Comparison of ENCODE assay signal across 8 cellular contexts in genomic region chr14:62691613-62692489, GRCh38.
DNase-seq lines count a peak whose midpoint lies in the region; ATAC-seq and TF ChIP-seq lines count a peak whose summit lies in the region.

No MANE protein-coding gene starts in this region.

- H3K4me3 Mint-ChIP-seq in chondrocyte (ENCODE audit: unreplicated experiment) = no peak overlapping the region

- ATAC-seq in omental fat pad (ENCODE audit: low FRiP score) (peak; percentile 99), HG03280 (IDR thresholded peaks at IDR 0.05; ENCODE audit: unreplicated experiment) (no peak)

- H3K9me3 Mint-ChIP-seq in chondrocyte (ENCODE audit: low read depth) = peaks cover 15% of the 10 kb centered on the region

- DNase-seq in DMS53 treated with DMSO at 0.1 percent for 48 hours (lab: John Stamatoyannopoulos, UW; ENCODE audit: unreplicated experiment) (peak; percentile 88), NCI-H2081 treated with DMSO at 0.1 percent for 48 hours (lab: John Stamatoyannopoulos, UW) (peak; percentile 22), dedifferentiated amniotic fluid mesenchymal stem cell (ENCODE audit: extremely low spot score) (peak; percentile 98), omental fat pad (ENCODE audit: low spot score) (no peak), cerebellar cortex (ENCODE audit: low spot score) (no peak), chondrocyte (ENCODE audit: low spot score) (no peak), GF-D8 (lab: John Stamatoyannopoulos, UW) (no peak)

- peaks cover 6% of the 10 kb centered on the region for H3K4me1 Mint-ChIP-seq in chondrocyte (ENCODE audit: low read depth)

- peaks cover 6% of the 10 kb centered on the region for H3K27me3 Mint-ChIP-seq in chondrocyte (ENCODE audit: low read depth)

- H3K36me3 Mint-ChIP-seq in chondrocyte (ENCODE audit: low read depth) = no peaks in the 10 kb centered on the region

- TF ChIP-seq CTCF in omental fat pad (IDR thresholded peaks at IDR 0.05) = no peak
- no peak for TF ChIP-seq CTCF in chondrocyte (IDR thresholded peaks at IDR 0.05)

- H3K27ac Mint-ChIP-seq in chondrocyte (ENCODE audit: unreplicated experiment) = no peak overlapping the region

Comparison
In these comparisons a context has a peak if more than half of its experiments do, and no peak if none do; other contexts are left out.
1. DNase-seq: peak in DMS53 treated with DMSO at 0.1 percent for 48 hours (single experiment), NCI-H2081 treated with DMSO at 0.1 percent for 48 hours (single experiment) and dedifferentiated amniotic fluid mesenchymal stem cell (single experiment); none in omental fat pad (single experiment), cerebellar cortex (single experiment), chondrocyte (single experiment) and GF-D8 (single experiment).